9 cellular contexts compared by ENCODE assay signal in the genomic region with DNA sequence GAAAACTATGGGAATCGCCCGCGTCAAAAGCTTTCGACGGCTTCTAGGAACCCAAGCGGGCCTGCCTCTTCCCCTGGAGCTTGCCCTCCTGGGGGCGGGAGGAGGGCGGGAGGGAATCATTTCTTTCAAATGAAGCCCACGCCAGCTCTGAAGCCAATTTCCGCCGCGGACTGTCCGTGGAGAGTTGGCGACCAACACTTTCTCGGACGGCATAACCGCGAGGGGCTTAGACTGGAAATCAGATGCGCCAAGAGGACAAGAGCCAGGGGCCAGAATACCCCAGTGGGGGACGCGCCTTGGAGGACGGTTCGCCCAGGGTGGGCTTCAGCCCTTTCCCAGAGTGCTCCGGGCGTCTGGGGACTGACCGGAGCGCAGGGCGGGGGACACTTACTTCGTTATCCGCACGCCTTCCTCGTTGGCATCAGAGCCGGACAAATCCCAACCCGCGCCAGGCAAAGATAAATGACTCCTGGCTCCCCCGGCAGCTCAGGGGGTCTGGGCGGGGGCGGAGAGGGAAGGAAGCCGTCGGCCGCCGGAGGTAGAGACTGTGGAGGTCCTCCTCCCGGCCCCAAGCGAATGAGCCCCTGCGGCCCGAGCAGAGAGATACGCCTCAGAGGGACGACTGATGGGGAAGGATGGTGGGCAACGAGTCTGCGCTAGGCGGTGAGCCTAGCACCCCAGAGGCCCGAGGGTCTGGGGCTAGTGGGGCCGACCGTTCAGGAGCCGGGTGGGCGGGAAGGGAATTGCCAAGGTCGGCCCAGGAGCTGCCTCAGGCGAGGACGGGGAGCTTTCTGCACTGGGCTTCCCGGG. TPM values are rescaled to one million over a fixed set of nuclear protein-coding genes. Genes with fewer than 3 reads are reported as not detected.
A peak's percentile ranks its signal among the peaks of the same experiment; 100 is the strongest.
DNase-seq lines count a peak whose midpoint lies in the region; ATAC-seq, FAIRE-seq and TF ChIP-seq lines count a peak whose summit lies in the region.
"Had no signal": no experiment of that assay in that cellular context is flagged by ENCODE, and none has a peak within 500 bp of the region (broad histone marks: within the 10 kb centered on the region; RNA-seq: fewer than 3 reads in every experiment).

No MANE protein-coding gene starts in this region.

- H3K9me3 ChIP-seq in astrocyte (ENCODE audit: insufficient read depth, low read depth, low read length) = no peaks in the 10 kb centered on the region
- H3K9me3 ChIP-seq in testis = no peaks in the 10 kb centered on the region
- H3K9me3 ChIP-seq in body of pancreas = no peaks in the 10 kb centered on the region

- no peak overlapping the region for H3K27ac Mint-ChIP-seq in activated naive CD4-positive, alpha-beta T cell treated with anti-CD3 and anti-CD28 coated beads for 36 hours
- no peak overlapping the region for H3K27ac Mint-ChIP-seq in astrocyte (ENCODE audit: unreplicated experiment)
- H3K27ac Mint-ChIP-seq: memory B cell had no signal

- DNase-seq in activated naive CD4-positive, alpha-beta T cell treated with anti-CD3 and anti-CD28 coated beads for 36 hours = no peak
- no peak for DNase-seq in activated naive CD4-positive, alpha-beta T cell treated with Interleukin-2 at 50 U/mL for 16 hours
- DNase-seq in astrocyte (ENCODE audit: low read depth) (no peak), islet precursor cell (peak; percentile 55), testis (peak; percentile 35), NCI-H526 (lab: John Stamatoyannopoulos, UW) (no peak), NCI-H82 (lab: John Stamatoyannopoulos, UW) (no peak), body of pancreas (no peak)

- peak overlapping the region; percentile 59 for H3K4me3 ChIP-seq in astrocyte (ENCODE audit: insufficient read depth, low read depth, low read length)
- peak overlapping the region; percentile 46 to 54 for H3K4me3 ChIP-seq in testis
- H3K4me3 ChIP-seq in body of pancreas = no peak overlapping the region

- peak overlapping the region; percentile 92 for H3K4me2 ChIP-seq in astrocyte (ENCODE audit: low read length)

- intact Hi-C loops in activated naive CD4-positive, alpha-beta T cell treated with anti-CD3 and anti-CD28 coated beads for 36 hours (cut with micrococcal nuclease) = loop anchor here (10.0 kb wide), 1 partner anchor 392 kb away; the partner anchor contains the start of gene FTCDNL1
- intact Hi-C loops in testis (cut with DNase I; ENCODE audit: low total_unique reads) (no loop called here), body of pancreas (cut with DNase I) (no loop called here)

- H3K9me3 Mint-ChIP-seq in activated naive CD4-positive, alpha-beta T cell treated with anti-CD3 and anti-CD28 coated beads for 36 hours = no peaks in the 10 kb centered on the region
- H3K9me3 Mint-ChIP-seq in astrocyte (ENCODE audit: unreplicated experiment) = peaks cover 7% of the 10 kb centered on the region

- H3K4me1 Mint-ChIP-seq in activated naive CD4-positive, alpha-beta T cell treated with anti-CD3 and anti-CD28 coated beads for 36 hours (ENCODE audit: low read depth) = peaks cover 28% of the 10 kb centered on the region
- peaks cover 7% of the 10 kb centered on the region for H3K4me1 Mint-ChIP-seq in astrocyte (ENCODE audit: low read depth, unreplicated experiment)

- no peaks in the 10 kb centered on the region for H3K36me3 ChIP-seq in astrocyte (ENCODE audit: insufficient read depth, low read length)
- H3K36me3 ChIP-seq in testis (ENCODE audit: low read depth, missing control alignments) = no peaks in the 10 kb centered on the region
- no peaks in the 10 kb centered on the region for H3K36me3 ChIP-seq in body of pancreas (replicated peaks in 1 of 2; ENCODE audit: insufficient read depth in 1 of 2, low read depth in 2 of 2)

- no peaks in the 10 kb centered on the region for H4K20me1 ChIP-seq in astrocyte (ENCODE audit: insufficient read depth, low read length)

- TF ChIP-seq CTCF in astrocyte (IDR thresholded peaks at IDR 0.05; ENCODE audit: insufficient read depth, low read depth, low read length) (no peak), testis (IDR thresholded peaks at IDR 0.05) (no peak), body of pancreas (IDR thresholded peaks at IDR 0.05) (no peak)

- H3K27me3 Mint-ChIP-seq in activated naive CD4-positive, alpha-beta T cell treated with anti-CD3 and anti-CD28 coated beads for 36 hours (ENCODE audit: low read depth) = peaks cover 62% of the 10 kb centered on the region
- peaks cover 47% of the 10 kb centered on the region for H3K27me3 Mint-ChIP-seq in astrocyte (ENCODE audit: low read depth, unreplicated experiment)

- FAIRE-seq in astrocyte (lab: Jason Lieb, UNC) = no peak

- peak overlapping the region; percentile 50 for H3K4me3 Mint-ChIP-seq in activated naive CD4-positive, alpha-beta T cell treated with anti-CD3 and anti-CD28 coated beads for 36 hours
- H3K4me3 Mint-ChIP-seq in astrocyte (ENCODE audit: unreplicated experiment) = peak overlapping the region; percentile 50
- H3K4me3 Mint-ChIP-seq: memory B cell had no signal

- WGBS in testis, 2 donors = 6 to 8% methylated on average over 21 to 60 of the region's 60 CpGs
- WGBS in body of pancreas, 2 donors = 19 to 29% methylated on average over 44 to 60 of the region's 60 CpGs

- H3K27me3 ChIP-seq in astrocyte (ENCODE audit: insufficient read depth, low read length) (peaks cover 52% of the 10 kb centered on the region), testis (peaks cover 3% of the 10 kb centered on the region), body of pancreas (peaks cover 4 to 46% of the 10 kb centered on the region in 2 donors)

- H2AFZ ChIP-seq in astrocyte (ENCODE audit: low read depth, low read length) = peak overlapping the region; percentile 85

- H3K4me1 ChIP-seq in astrocyte (ENCODE audit: insufficient read depth, low read length) (peaks cover 6% of the 10 kb centered on the region), testis (peaks cover 12% of the 10 kb centered on the region), body of pancreas (peaks cover 32% of the 10 kb centered on the region)

- TF ChIP-seq POLR2A in testis (IDR thresholded peaks at IDR 0.05) = no peak
- no peak for TF ChIP-seq POLR2A in body of pancreas (IDR thresholded peaks at IDR 0.05)

- CTCF ChIA-PET in activated naive CD4-positive, alpha-beta T cell treated with anti-CD3 and anti-CD28 coated beads for 36 hours (lab: Charles Lee) = interaction anchor here (0.6 to 0.7 kb wide), 2 partner anchors 16 to 818 kb away, joined by 3 read pairs; no protein-coding TSS in a partner anchor

- no peaks in the 10 kb centered on the region for H3K36me3 Mint-ChIP-seq in activated naive CD4-positive, alpha-beta T cell treated with anti-CD3 and anti-CD28 coated beads for 36 hours (ENCODE audit: low read depth)
- no peaks in the 10 kb centered on the region for H3K36me3 Mint-ChIP-seq in astrocyte (ENCODE audit: low read depth, unreplicated experiment)

- peak overlapping the region; percentile 21 for H3K27ac ChIP-seq in astrocyte (ENCODE audit: low read depth, low read length)
- no peak overlapping the region for H3K27ac ChIP-seq in testis
- H3K27ac ChIP-seq in body of pancreas = no peak overlapping the region

- peak overlapping the region; percentile 65 for H3K9ac ChIP-seq in astrocyte (ENCODE audit: low read length)

- peaks cover 17% of the 10 kb centered on the region for H3K79me2 ChIP-seq in astrocyte (ENCODE audit: insufficient read depth, low read length)

- ATAC-seq in body of pancreas = no peak

RNA-seq across cellular contexts. Expression of gene SATB2, which starts 4.6 kb away (rescaled TPM):
- total RNA-seq in activated naive CD4-positive, alpha-beta T cell treated with anti-CD3 and anti-CD28 coated beads for 36 hours = under 1 TPM; 0.02 to 0.44 TPM
- total RNA-seq in astrocyte = 11.6 and 12.3 TPM in 2 replicates
- 10 to 100 TPM; 14.1 to 15.1 TPM for total RNA-seq in testis
- polyA plus RNA-seq in testis (ENCODE audit: insufficient read depth, low read depth, low replicate concordance) = 5.1 TPM
- 1 to 10 TPM; 2.6 to 4.3 TPM for total RNA-seq in body of pancreas

Comparison
In these comparisons a context has a peak if more than half of its experiments do, and no peak if none do; other contexts are left out.
1. DNase-seq: peak in islet precursor cell (single experiment) and testis (single experiment); none in activated naive CD4-positive, alpha-beta T cell treated with anti-CD3 and anti-CD28 coated beads for 36 hours (single experiment), activated naive CD4-positive, alpha-beta T cell treated with Interleukin-2 at 50 U/mL for 16 hours (single experiment), astrocyte (single experiment), NCI-H526 (0 of 2), NCI-H82 (single experiment) and body of pancreas (0 of 4).
2. H3K4me3 ChIP-seq: peak in astrocyte (single experiment) and testis (2 of 2); none in body of pancreas (0 of 2).